24 cellular contexts compared by ENCODE assay signal in genomic region chr2:213187386-213187785, GRCh38. TPM values are rescaled to one million over a fixed set of nuclear protein-coding genes. Genes with fewer than 3 reads are reported as not detected.
DNase-seq lines count a peak whose midpoint lies in the region; ATAC-seq and TF ChIP-seq lines count a peak whose summit lies in the region.
"Had no signal": no experiment of that assay in that cellular context is flagged by ENCODE, and none has a peak within 500 bp of the region (broad histone marks: within the 10 kb centered on the region; RNA-seq: fewer than 3 reads in every experiment).

No MANE protein-coding gene starts in this region.

- intact Hi-C loops in heart left ventricle (cut with DNase I), result no loop called here

- H3K27me3 Mint-ChIP-seq in type B pancreatic cell, result no peaks in the 10 kb centered on the region
- H3K27me3 Mint-ChIP-seq: naive B cell had no signal

- peaks cover 26% of the 10 kb centered on the region for H3K4me1 Mint-ChIP-seq in type B pancreatic cell (ENCODE audit: unreplicated experiment)

- WGBS in heart left ventricle, 4 donors, result 54 to 62% (median 61%) methylated on average over 3 of the region's 3 CpGs

- no peak overlapping the region for H3K27ac Mint-ChIP-seq in type B pancreatic cell

- H3K27ac ChIP-seq in cardiac muscle cell (peak overlapping the region; percentile 97), heart left ventricle (no peak overlapping the region)
- H3K27ac ChIP-seq: adrenal gland, foreskin keratinocyte, SK-N-MC, stomach, transverse colon had no signal

- peaks cover 5% of the 10 kb centered on the region for H3K36me3 Mint-ChIP-seq in type B pancreatic cell
- H3K36me3 Mint-ChIP-seq: naive B cell had no signal

- peaks cover 8% of the 10 kb centered on the region for H3K9me3 Mint-ChIP-seq in type B pancreatic cell

- H3K27me3 ChIP-seq in cardiac muscle cell (no peaks in the 10 kb centered on the region), heart left ventricle (no peaks in the 10 kb centered on the region)
- H3K27me3 ChIP-seq: adrenal gland, foreskin keratinocyte, stomach, transverse colon had no signal

- H3K9me3 ChIP-seq in cardiac muscle cell (ENCODE audit: low read depth) (no peaks in the 10 kb centered on the region), heart left ventricle (peaks cover 0 to 8% (median 0%) of the 10 kb centered on the region in 12 donors)
- H3K9me3 ChIP-seq: adrenal gland, HAP-1, transverse colon had no signal

- DNase-seq in cardiac muscle cell (ENCODE audit: low read depth in 1 of 2, low spot score in 1 of 2) (peak in 1 of 2 donors; percentile 2), heart left ventricle (no peak), astrocyte of the spinal cord (ENCODE audit: low read depth, low spot score) (peak; percentile 26), left lobe of liver (ENCODE audit: low spot score) (no peak), hepatic stellate cell (ENCODE audit: low spot score) (no peak), ecto neural progenitor cell (ENCODE audit: low spot score) (no peak), type B pancreatic cell (ENCODE audit: extremely low spot score, unreplicated experiment) (no peak), nucleus accumbens (lab: John Stamatoyannopoulos, UW) (no peak)
- DNase-seq: 8988T; activated CD4-positive, alpha-beta T cell treated with anti-CD3 and anti-CD28 coated beads, Interleukin-2, amount 50 U/mL, for 4 hours; activated T-cell treated with anti-CD3 and anti-CD28 coated beads for 4 hours; adrenal gland; dermis blood vessel endothelial cell; hippocampal formation; KBM-7; naive B cell; NCI-H146; NCI-H524 treated with DMSO at 0.1 percent for 48 hours; RPMI8226; stomach; transverse colon had no signal

- H3K4me3 Mint-ChIP-seq in type B pancreatic cell, result no peak overlapping the region
- H3K4me3 Mint-ChIP-seq: naive B cell had no signal

- no peak for ATAC-seq in heart left ventricle
- peak; percentile 76 for ATAC-seq in left lobe of liver

- TF ChIP-seq POLR2A in heart left ventricle (IDR thresholded peaks at IDR 0.05), result no peak

- in situ Hi-C loops in astrocyte of the spinal cord (cut with HindIII; ENCODE audit: low sequenced_read_pairs), result no loop called here

- TF ChIP-seq CTCF in cardiac muscle cell (IDR thresholded peaks at IDR 0.05; ENCODE audit: low read depth, low read length) (no peak), heart left ventricle (IDR thresholded peaks at IDR 0.05) (no peak), astrocyte of the spinal cord (IDR thresholded peaks at IDR 0.05; ENCODE audit: low read depth, low read length) (no peak), type B pancreatic cell (conservative IDR thresholded peaks at IDR 0.05) (no peak)

- H3K36me3 ChIP-seq in cardiac muscle cell (no peaks in the 10 kb centered on the region), heart left ventricle (no peaks in the 10 kb centered on the region)
- H3K36me3 ChIP-seq: adrenal gland, HAP-1, stomach, transverse colon had no signal

- H3K4me1 ChIP-seq in cardiac muscle cell (ENCODE audit: low read depth) (peaks cover 16% of the 10 kb centered on the region), heart left ventricle (peaks cover 0 to 2% (median 0%) of the 10 kb centered on the region in 12 donors)
- H3K4me1 ChIP-seq: adrenal gland, transverse colon had no signal

- no peak overlapping the region for H3K4me3 ChIP-seq in cardiac muscle cell
- H3K4me3 ChIP-seq in heart left ventricle, result no peak overlapping the region
- no peak overlapping the region for H3K4me3 ChIP-seq in astrocyte of the spinal cord (ENCODE audit: low read depth, low read length)
- H3K4me3 ChIP-seq: adrenal gland, HAP-1, SK-N-MC, stomach, transverse colon had no signal

RNA-seq across cellular contexts. Expression of gene IKZF2, which starts 36.0 kb away (rescaled TPM):
- 7.9 and 10.8 TPM in 2 replicates for total RNA-seq in cardiac muscle cell
- 3.1 and 5.5 TPM in 2 replicates for polyA plus RNA-seq in cardiac muscle cell
- total RNA-seq in heart left ventricle, result 1 to 10 TPM; 4.9 to 8.0 (median 6.2) TPM
- 1 to 10 TPM in 1 of 2 donors, under 1 TPM in 1; 0.84 to 1.3 TPM for polyA plus RNA-seq in heart left ventricle
- total RNA-seq in left lobe of liver, result 1.8 TPM
- total RNA-seq in type B pancreatic cell (ENCODE audit: low replicate concordance), result 57.0 and 153 TPM in 2 replicates
